In genomic region chr19:49415102-49415809, GRCh38 we compare ENCODE assay signal across 1 cellular context.
TF ChIP-seq lines count a peak whose summit lies in the region.

No MANE protein-coding gene starts in this region.

TF ChIP-seq in K562, 482 proteins besides CTCF, POLR2A, EP300 and RAD21:
- no peak for TF ChIP-seq ZNF316 (IDR thresholded peaks at IDR 0.05)
- no peak for TF ChIP-seq ZNF217 (CRISPR knock-in tag; IDR thresholded peaks at IDR 0.05)
- TF ChIP-seq EGR1 (conservative IDR thresholded peaks at IDR 0.05), result peak; percentile 74
- TF ChIP-seq NRF1 (conservative IDR thresholded peaks at IDR 0.05 in 1 of 2, IDR thresholded peaks at IDR 0.05 in 1 of 2), result peak; percentile 28 to 53; a peak in 3 of 4 replicates
- peak in 1 of 3 experiments; percentile 54 for TF ChIP-seq YY1 (IDR thresholded peaks at IDR 0.05; ENCODE audit: borderline replicate concordance in 1 of 3, control insufficient read depth in 1 of 3, extremely low read depth in 1 of 3, insufficient read depth in 3 of 3, insufficient read length in 1 of 3, insufficient replicate concordance in 2 of 3, low read depth in 1 of 3, low read length in 2 of 3)
